ENCODE assay signal across 8 cellular contexts in the genomic region with DNA sequence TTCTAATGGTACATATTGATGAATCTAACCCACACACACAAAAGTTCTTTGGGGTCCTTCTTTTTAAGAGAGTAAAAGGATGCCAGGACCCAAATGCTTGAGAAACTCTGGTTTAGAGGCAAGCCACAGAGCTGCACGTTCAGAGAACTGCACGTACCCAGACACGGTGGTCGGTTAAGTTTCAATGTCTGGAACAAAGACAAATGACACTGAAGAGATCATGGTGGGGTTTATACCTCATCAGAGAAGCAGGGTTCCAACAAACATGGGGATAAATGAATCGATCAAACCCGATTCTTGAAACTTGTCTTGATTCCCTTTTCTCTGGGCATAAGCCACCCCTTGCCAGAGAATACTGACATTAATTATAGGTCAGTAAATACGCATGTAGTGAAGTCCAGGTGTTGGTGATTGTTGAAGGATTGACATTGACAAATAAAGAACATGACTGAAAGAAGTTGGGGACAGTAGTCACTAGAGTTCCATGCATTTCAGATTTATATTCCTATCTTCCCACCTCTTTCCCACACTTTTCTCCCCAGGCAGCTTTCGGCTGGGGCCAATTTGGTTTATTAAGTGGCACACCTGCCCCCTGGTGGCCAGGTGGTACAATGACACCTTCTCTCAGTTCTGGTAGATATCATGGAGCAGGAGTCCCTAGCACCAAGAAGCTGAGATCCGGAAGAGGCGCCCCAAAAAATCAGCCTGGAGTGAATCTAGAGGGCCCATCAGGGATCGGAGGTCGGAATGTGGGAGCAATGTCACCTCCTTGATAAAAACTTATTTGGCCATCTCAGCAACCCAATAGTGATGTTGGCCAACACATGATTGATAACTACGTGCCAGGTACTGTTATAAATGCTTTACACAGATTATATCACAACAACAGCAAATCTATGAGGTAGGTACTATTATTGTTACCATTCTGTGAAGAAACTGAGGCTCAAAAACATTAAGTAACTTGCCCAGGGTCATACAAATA. TPM values are rescaled to one million over a fixed set of nuclear protein-coding genes. Genes with fewer than 3 reads are reported as not detected.
DNase-seq lines count a peak whose midpoint lies in the region; ATAC-seq and TF ChIP-seq lines count a peak whose summit lies in the region.

No MANE protein-coding gene starts in this region.

- peak; percentile 52 for DNase-seq in DMS153 (lab: John Stamatoyannopoulos, UW)
- DNase-seq in HuH-7 (ENCODE audit: low spot score) = peak; percentile 93
- peak; percentile 56 to 70 for DNase-seq in PC-9
- DNase-seq in activated T-helper 9 cell treated with anti-CD3 and anti-CD28 coated beads, Interleukin-2, amount 50 U/mL, for 16 hours (ENCODE audit: low read depth) = peak; percentile 56
- DNase-seq in fibroblast of the conjunctiva (ENCODE audit: low read depth) = peak; percentile 65

- no peaks in the 10 kb centered on the region for H3K36me3 ChIP-seq in PC-9 (ENCODE audit: low read depth)
- H3K36me3 ChIP-seq in neutrophil = no peaks in the 10 kb centered on the region

- H3K27me3 ChIP-seq in PC-9 (ENCODE audit: insufficient read depth, low read depth) (no peaks in the 10 kb centered on the region), neutrophil (no peaks in the 10 kb centered on the region)

- no peaks in the 10 kb centered on the region for H3K79me2 ChIP-seq in PC-9 (ENCODE audit: low read depth)

- POLR2A ChIA-PET in PC-9 (lab: Charles Lee; ENCODE audit: unreplicated experiment) = no interaction called here

- H3K4me3 ChIP-seq in PC-9 = no peak overlapping the region
- H3K4me3 ChIP-seq in neutrophil (ENCODE audit: low read depth in 1 of 2, low read length in 1 of 2) = no peak overlapping the region

- no TSS peak for BruUV-seq in PC-9 (replicated peaks; lab: Mats Ljungman, UMichigan)

- no peaks in the 10 kb centered on the region; the same call in 1 of the 2 replicates for H3K9me2 ChIP-seq in PC-9 (ENCODE audit: insufficient read depth)

- intact Hi-C loops in PC-9 (cut with micrococcal nuclease; ENCODE audit: unreplicated experiment) = loop anchor here (1.0 to 2.0 kb wide), 7 partner anchors 35 to 122 kb away; no protein-coding TSS in a partner anchor

- CTCF ChIA-PET in PC-9 (lab: Charles Lee) = interaction anchor here (0.5 to 4.0 kb wide), 11 partner anchors 17 to 131 kb away, joined by 3 to 31 read pairs (median 4); a partner anchor contains a TSS

- peak; percentile 97 for TF ChIP-seq CTCF in PC-9 (conservative IDR thresholded peaks at IDR 0.05)
- peak; percentile 93 for TF ChIP-seq CTCF in neutrophil (IDR thresholded peaks at IDR 0.05)

- H3K4me1 ChIP-seq in PC-9 (replicated peaks; ENCODE audit: insufficient read depth) (peaks cover 35% of the 10 kb centered on the region), neutrophil (ENCODE audit: control insufficient read depth in 1 of 2, insufficient read depth in 1 of 2, low read depth in 1 of 2, low read length in 1 of 2) (peaks cover 25 to 36% of the 10 kb centered on the region in 2 experiments)

- H3F3A ChIP-seq in PC-9 (ENCODE audit: insufficient read depth, low read depth) = peaks cover 10% of the 10 kb centered on the region; the same call in 1 of the 2 replicates

- H2AFZ ChIP-seq in PC-9 = no peak overlapping the region

- H3K9me3 ChIP-seq in PC-9 (ENCODE audit: insufficient read depth, low read depth) = no peaks in the 10 kb centered on the region
- no peaks in the 10 kb centered on the region for H3K9me3 ChIP-seq in neutrophil

- ATAC-seq in HG03432 (IDR thresholded peaks at IDR 0.05; ENCODE audit: unreplicated experiment) (no peak), HG02970 (IDR thresholded peaks at IDR 0.05; ENCODE audit: low FRiP score, unreplicated experiment) (no peak)

- no peak overlapping the region for H3K27ac ChIP-seq in PC-9
- H3K27ac ChIP-seq in neutrophil = no peak overlapping the region

- 0 out of 2 replicates have a peak, but pooled peaks cover 2% of the 10 kb centered on the region for H4K20me1 ChIP-seq in PC-9 (ENCODE audit: insufficient read depth)

- peak overlapping the region; percentile 6; the same call in 1 of the 2 replicates for H3K4me2 ChIP-seq in PC-9

RNA-seq across cellular contexts. Expression of a gene that starts 17.8 kb away (rescaled TPM):
- total RNA-seq in PC-9 (2021) = 106 and 114 TPM in 2 replicates
